ENCODE assay signal across 2 cellular contexts in genomic region chr1:24414884-24415333, GRCh38.
TF ChIP-seq lines count a peak whose summit lies in the region.

No MANE protein-coding gene starts in this region.

TF ChIP-seq in SK-N-SH, 30 proteins besides CTCF, POLR2A, EP300 and RAD21 (continued from another document):
- no peak for TF ChIP-seq TAF1 (IDR thresholded peaks at IDR 0.05; ENCODE audit: borderline replicate concordance, low read depth, low read length)
- no peak for TF ChIP-seq ZBTB33 (IDR thresholded peaks at IDR 0.05; ENCODE audit: borderline replicate concordance, low read depth)
- no peak for TF ChIP-seq TEAD4 (IDR thresholded peaks at IDR 0.05; ENCODE audit: borderline replicate concordance, insufficient read depth)
- no peak for TF ChIP-seq CHD2 (IDR thresholded peaks at IDR 0.05; ENCODE audit: low read length, partially characterized antibody)

TF ChIP-seq in SK-N-SH treated with all-trans-retinoic acid at 6 μM for 48 hours, 23 proteins besides CTCF, POLR2A, EP300 and RAD21 (continued from another document):
- TF ChIP-seq CSRNP3 (CRISPR knock-in tag; IDR thresholded peaks at IDR 0.05) = no peak
- TF ChIP-seq, protein P1, sequence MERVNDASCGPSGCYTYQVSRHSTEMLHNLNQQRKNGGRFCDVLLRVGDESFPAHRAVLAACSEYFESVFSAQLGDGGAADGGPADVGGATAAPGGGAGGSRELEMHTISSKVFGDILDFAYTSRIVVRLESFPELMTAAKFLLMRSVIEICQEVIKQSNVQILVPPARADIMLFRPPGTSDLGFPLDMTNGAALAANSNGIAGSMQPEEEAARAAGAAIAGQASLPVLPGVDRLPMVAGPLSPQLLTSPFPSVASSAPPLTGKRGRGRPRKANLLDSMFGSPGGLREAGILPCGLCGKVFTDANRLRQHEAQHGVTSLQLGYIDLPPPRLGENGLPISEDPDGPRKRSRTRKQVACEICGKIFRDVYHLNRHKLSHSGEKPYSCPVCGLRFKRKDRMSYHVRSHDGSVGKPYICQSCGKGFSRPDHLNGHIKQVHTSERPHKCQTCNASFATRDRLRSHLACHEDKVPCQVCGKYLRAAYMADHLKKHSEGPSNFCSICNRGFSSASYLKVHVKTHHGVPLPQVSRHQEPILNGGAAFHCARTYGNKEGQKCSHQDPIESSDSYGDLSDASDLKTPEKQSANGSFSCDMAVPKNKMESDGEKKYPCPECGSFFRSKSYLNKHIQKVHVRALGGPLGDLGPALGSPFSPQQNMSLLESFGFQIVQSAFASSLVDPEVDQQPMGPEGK (CRISPR knock-in tag; IDR thresholded peaks at IDR 0.05; ENCODE audit: borderline replicate concordance) = no peak
- no peak for TF ChIP-seq RARB (CRISPR knock-in tag; IDR thresholded peaks at IDR 0.05)
TF ChIP-seq in SK-N-SH treated with all-trans-retinoic acid at 6 μM for 48 hours: peak in this region for 0.
